ENCODE assay signal across 8 cellular contexts in genomic region chr3:197256836-197257444, GRCh38. TPM values are rescaled to one million over a fixed set of nuclear protein-coding genes. Genes with fewer than 3 reads are reported as not detected.
DNase-seq lines count a peak whose midpoint lies in the region; ATAC-seq and TF ChIP-seq lines count a peak whose summit lies in the region.

No MANE protein-coding gene starts in this region.

- TF ChIP-seq CTCF in Calu3 (IDR thresholded peaks at IDR 0.05; ENCODE audit: unreplicated experiment) (peak; percentile 28), HEK293 (tag by site-specific recombination; IDR thresholded peaks at IDR 0.05) (no peak), PC-3 (conservative IDR thresholded peaks at IDR 0.05; ENCODE audit: low read depth, low read length) (peak; percentile 85), mammary epithelial cell (conservative IDR thresholded peaks at IDR 0.05 in 1 of 2, IDR thresholded peaks at IDR 0.05 in 1 of 2; ENCODE audit: extremely low read depth in 1 of 2, insufficient read depth in 1 of 2, low read depth in 1 of 2, low read length in 2 of 2) (peak; percentile 62 to 70)

- H3K27me3 ChIP-seq in PC-3 (ENCODE audit: low read length) (no peaks in the 10 kb centered on the region), mammary epithelial cell (ENCODE audit: insufficient read depth, low read length) (no peaks in the 10 kb centered on the region)

- H3K27me3 Mint-ChIP-seq in Calu3 (ENCODE audit: unreplicated experiment), result no peaks in the 10 kb centered on the region
- H3K27me3 Mint-ChIP-seq in memory B cell, result no peaks in the 10 kb centered on the region

- no peaks in the 10 kb centered on the region for H3F3A ChIP-seq in PC-3 (ENCODE audit: low read length, unreplicated experiment)

- H3K4me3 Mint-ChIP-seq in Calu3 (ENCODE audit: low read depth, unreplicated experiment), result no peak overlapping the region
- H3K4me3 Mint-ChIP-seq in memory B cell, result no peak overlapping the region

- POLR2A ChIA-PET in HEK293 (lab: Yijun Ruan, JAX), result no interaction called here
- POLR2A ChIA-PET in PC-3 (lab: Charles Lee; ENCODE audit: unreplicated experiment), result no interaction called here

- no peak overlapping the region for H3K9ac ChIP-seq in PC-3 (ENCODE audit: low read length)
- H3K9ac ChIP-seq in mammary epithelial cell (ENCODE audit: insufficient read depth, low read length), result peak overlapping the region; percentile 18

- dilution Hi-C loops in mammary epithelial cell (cut with HindIII; ENCODE audit: low sequenced_read_pairs), result no loop called here

- ATAC-seq in PC-3 (peak; percentile 46; the same call in 1 of the 2 replicates), memory B cell (ENCODE audit: low read depth) (no peak), GM21786 (IDR thresholded peaks at IDR 0.05; ENCODE audit: unreplicated experiment) (no peak), HG02642 (IDR thresholded peaks at IDR 0.05; ENCODE audit: poor library complexity, unreplicated experiment) (no peak)

- H3K9me3 Mint-ChIP-seq in Calu3 (ENCODE audit: low read depth, unreplicated experiment), result no peaks in the 10 kb centered on the region
- no peaks in the 10 kb centered on the region for H3K9me3 Mint-ChIP-seq in memory B cell

- H3K36me3 Mint-ChIP-seq in Calu3 (ENCODE audit: insufficient read depth, unreplicated experiment), result no peaks in the 10 kb centered on the region
- peaks cover 3% of the 10 kb centered on the region for H3K36me3 Mint-ChIP-seq in memory B cell

- DNase-seq in Calu3 (peak; percentile 27), PC-3 (peak; percentile 75), mammary epithelial cell (peak; percentile 24), memory B cell (ENCODE audit: low spot score in 2 of 2) (peak; percentile 25 to 38)
- no peak for DNase-seq in activated CD4-positive, CD25-positive, alpha-beta regulatory T cell treated with anti-CD3 and anti-CD28 coated beads, Interleukin-2, amount 50 U/mL, for 72 hours

- H3K9me2 ChIP-seq in PC-3 (replicated peaks; ENCODE audit: low read length), result no peaks in the 10 kb centered on the region

- peaks cover 0 to 4% of the 10 kb centered on the region in 2 experiments; a peak in 1 of 3 replicates for H3K36me3 ChIP-seq in HEK293 (ENCODE audit: control insufficient read depth in 2 of 2, insufficient read depth in 1 of 2, low read length in 2 of 2)
- peaks cover 9% of the 10 kb centered on the region for H3K36me3 ChIP-seq in PC-3 (ENCODE audit: low read depth, low read length)
- peaks cover 1% of the 10 kb centered on the region for H3K36me3 ChIP-seq in mammary epithelial cell (ENCODE audit: insufficient read depth, low read length)

- H3K4me3 ChIP-seq in HEK293 (ENCODE audit: low read depth, low read length) (no peak overlapping the region), PC-3 (ENCODE audit: low read length) (no peak overlapping the region), mammary epithelial cell (replicated peaks in 1 of 3; ENCODE audit: insufficient read depth in 1 of 3, low read depth in 2 of 3, low read length in 3 of 3) (no peak overlapping the region)

- H3K4me1 ChIP-seq in HEK293 (ENCODE audit: control insufficient read depth, insufficient read depth, low read length), result no peaks in the 10 kb centered on the region
- no peaks in the 10 kb centered on the region for H3K4me1 ChIP-seq in PC-3 (ENCODE audit: insufficient read depth, low read length)
- H3K4me1 ChIP-seq in mammary epithelial cell (ENCODE audit: insufficient read depth, low read length), result peaks cover 19% of the 10 kb centered on the region

- H2AFZ ChIP-seq in PC-3 (ENCODE audit: low read length), result no peak overlapping the region
- no peak overlapping the region for H2AFZ ChIP-seq in mammary epithelial cell (ENCODE audit: low read depth, low read length)

- H3K79me2 ChIP-seq in PC-3 (ENCODE audit: low read length), result peaks cover 97% of the 10 kb centered on the region
- peaks cover 96% of the 10 kb centered on the region for H3K79me2 ChIP-seq in mammary epithelial cell (ENCODE audit: insufficient read depth, low read length)

- H3K27ac ChIP-seq in HEK293 (ENCODE audit: extremely low read depth, low read depth, low read length), result no peak overlapping the region
- H3K27ac ChIP-seq in PC-3 (ENCODE audit: low read length), result no peak overlapping the region
- H3K27ac ChIP-seq in mammary epithelial cell (ENCODE audit: insufficient read depth, low read depth, low read length), result peak overlapping the region; percentile 43

- H4K20me1 ChIP-seq in PC-3 (ENCODE audit: low read length), result peaks cover 10% of the 10 kb centered on the region
- no peaks in the 10 kb centered on the region for H4K20me1 ChIP-seq in mammary epithelial cell (ENCODE audit: insufficient read depth, low read length)

- H3K9me3 ChIP-seq in HEK293 (ENCODE audit: control insufficient read depth, insufficient read depth, low read depth, low read length), result no peaks in the 10 kb centered on the region
- no peaks in the 10 kb centered on the region for H3K9me3 ChIP-seq in PC-3 (ENCODE audit: low read length)
- H3K9me3 ChIP-seq in mammary epithelial cell (replicated peaks; ENCODE audit: insufficient read depth, low read length), result no peaks in the 10 kb centered on the region

- intact Hi-C loops in Calu3 (cut with micrococcal nuclease; ENCODE audit: unreplicated experiment) (loop anchor here (1.0 to 5.0 kb wide), 3 partner anchors 40 to 244 kb away; partner anchors contain the start of gene DLG1), PC-3 (cut with micrococcal nuclease) (loop anchor here (1.0 to 2.0 kb wide), 3 partner anchors 34 to 253 kb away; no protein-coding TSS in a partner anchor), mammary epithelial cell (cut with micrococcal nuclease) (loop anchor here (1.0 to 2.0 kb wide), 3 partner anchors 40 to 245 kb away; no protein-coding TSS in a partner anchor)

- in situ Hi-C loops in mammary epithelial cell (cut with MboI; ENCODE audit: low sequenced_read_pairs in 2 of 2), result loop anchor here (10.0 kb wide), 1 partner anchor 248 kb away; no protein-coding TSS in a partner anchor

- BruUV-seq in Calu3 (replicated peaks; lab: Mats Ljungman, UMichigan) (no TSS peak), PC-3 (replicated peaks; lab: Mats Ljungman, UMichigan) (no TSS peak), mammary epithelial cell (replicated peaks; lab: Mats Ljungman, UMichigan) (no TSS peak)

- CTCF ChIA-PET in Calu3 (lab: Charles Lee) (interaction anchor here (0.9 to 3.4 kb wide), 4 partner anchors 12 to 245 kb away, joined by 3 to 19 read pairs (median 10); no protein-coding TSS in a partner anchor), HEK293 (lab: Yijun Ruan, JAX) (interaction anchor here (0.6 to 4.0 kb wide), 29 partner anchors 10 to 549 kb away, joined by 3 to 40 read pairs (median 5); no protein-coding TSS in a partner anchor), PC-3 (lab: Charles Lee) (interaction anchor here (0.5 to 1.1 kb wide), 7 partner anchors 41 to 245 kb away, joined by 3 to 6 read pairs (median 3); no protein-coding TSS in a partner anchor), mammary epithelial cell (lab: Charles Lee; ENCODE audit: low non-redundant PET) (interaction anchor here (1.0 to 1.6 kb wide), 3 partner anchors 45 to 245 kb away, joined by 3 to 13 read pairs (median 5); no protein-coding TSS in a partner anchor)

- 14% methylated on average over 3 of the region's 3 CpGs for WGBS in mammary epithelial cell (ENCODE audit: low coverage, missing lambda C conversion rate)

- no peak overlapping the region for H3K27ac Mint-ChIP-seq in Calu3 (ENCODE audit: unreplicated experiment)
- peak overlapping the region; percentile 74 for H3K27ac Mint-ChIP-seq in memory B cell

- H3K4me2 ChIP-seq in PC-3 (ENCODE audit: low read length) (no peak overlapping the region), mammary epithelial cell (ENCODE audit: insufficient read depth, low read depth, low read length) (no peak overlapping the region)

- peaks cover 8% of the 10 kb centered on the region for H3K4me1 Mint-ChIP-seq in Calu3 (ENCODE audit: low read depth, unreplicated experiment)
- H3K4me1 Mint-ChIP-seq in memory B cell, result peaks cover 27% of the 10 kb centered on the region

TF ChIP-seq in HEK293, 187 proteins besides CTCF, POLR2A, EP300 and RAD21 (continues in another document):
- no peak for TF ChIP-seq ZNF555 (tag by site-specific recombination; conservative IDR thresholded peaks at IDR 0.05)
- TF ChIP-seq ZSCAN23 (tag by site-specific recombination; IDR thresholded peaks at IDR 0.05), result no peak
- TF ChIP-seq ZNF654 (tag by site-specific recombination; IDR thresholded peaks at IDR 0.05; ENCODE audit: low read depth), result peak; percentile 45
- no peak for TF ChIP-seq MZF1 (tag by site-specific recombination; IDR thresholded peaks at IDR 0.05; ENCODE audit: borderline replicate concordance)
- TF ChIP-seq ZNF140 (tag by site-specific recombination; IDR thresholded peaks at IDR 0.05), result no peak
- no peak for TF ChIP-seq ZNF513 (tag by site-specific recombination; IDR thresholded peaks at IDR 0.05)
- 0 out of 2 replicates have a peak, but pooled peaks have one; percentile 43 for TF ChIP-seq ZNF362 (tag by site-specific recombination; IDR thresholded peaks at IDR 0.05)
- no peak for TF ChIP-seq ZNF658 (tag by site-specific recombination; IDR thresholded peaks at IDR 0.05)
- no peak for TF ChIP-seq ZNF596 (tag by site-specific recombination; IDR thresholded peaks at IDR 0.05)
- TF ChIP-seq ZNF184 (tag by site-specific recombination; IDR thresholded peaks at IDR 0.05), result no peak
- no peak for TF ChIP-seq ZNF473 (tag by site-specific recombination; IDR thresholded peaks at IDR 0.05)

RNA-seq across cellular contexts. Expression of gene DLG1, which starts 41.5 kb away (rescaled TPM):
- total RNA-seq in Calu3 (2022) (105 and 127 TPM in 2 replicates), PC-3 (2014; rRNA removed) (60.8 and 77.8 TPM in 2 replicates), mammary epithelial cell (100 to 1,000 TPM; 115 to 157 TPM)
- polyA plus RNA-seq in mammary epithelial cell, result 32.9 TPM
- 172 TPM for polyA minus RNA-seq in mammary epithelial cell
